2 cellular contexts compared by ENCODE assay signal in the genomic region with DNA sequence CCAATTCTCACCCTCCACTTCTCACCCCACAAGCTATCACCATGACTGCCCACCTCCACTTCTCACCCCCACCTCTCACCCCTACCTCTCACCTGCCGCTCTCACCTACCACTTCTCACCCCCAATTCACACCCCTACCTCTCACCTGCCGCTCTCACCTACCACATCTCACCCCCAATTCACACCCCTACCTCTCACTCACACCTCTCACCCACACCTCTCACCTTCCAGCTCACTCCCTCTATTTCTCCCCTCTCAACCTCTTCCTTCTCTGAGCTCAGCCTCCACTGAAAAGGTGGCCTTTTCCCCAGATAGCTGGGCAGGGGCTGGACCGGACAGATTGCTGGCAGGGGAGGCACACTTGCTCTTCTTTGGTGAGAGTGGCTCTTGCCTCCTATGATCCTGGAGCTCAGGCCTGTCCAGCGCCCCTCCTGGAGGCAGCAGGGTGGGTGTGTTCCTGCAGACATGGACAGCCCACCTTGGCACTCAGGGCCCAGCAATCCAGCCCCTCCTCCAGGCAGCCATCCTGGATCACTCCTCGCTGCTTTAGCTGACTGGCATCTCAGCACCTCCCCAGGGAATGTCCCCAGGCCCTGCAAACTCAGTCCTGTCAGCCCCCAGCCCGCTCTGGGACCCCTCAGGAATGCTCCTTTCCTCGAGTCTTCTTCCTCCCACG. TPM values are rescaled to one million over a fixed set of nuclear protein-coding genes. Genes with fewer than 3 reads are reported as not detected.
"Had no signal": no experiment of that assay in that cellular context is flagged by ENCODE, and none has a peak within 500 bp of the region (broad histone marks: within the 10 kb centered on the region; RNA-seq: fewer than 3 reads in every experiment).

No MANE protein-coding gene starts in this region.

RNA-seq across cellular contexts. Expression of a gene that starts 25.7 kb away (rescaled TPM):
- total RNA-seq: IMR-90, OCI-LY7 had no signal
